Comparison of ENCODE assay signal across 19 cellular contexts in the genomic region with DNA sequence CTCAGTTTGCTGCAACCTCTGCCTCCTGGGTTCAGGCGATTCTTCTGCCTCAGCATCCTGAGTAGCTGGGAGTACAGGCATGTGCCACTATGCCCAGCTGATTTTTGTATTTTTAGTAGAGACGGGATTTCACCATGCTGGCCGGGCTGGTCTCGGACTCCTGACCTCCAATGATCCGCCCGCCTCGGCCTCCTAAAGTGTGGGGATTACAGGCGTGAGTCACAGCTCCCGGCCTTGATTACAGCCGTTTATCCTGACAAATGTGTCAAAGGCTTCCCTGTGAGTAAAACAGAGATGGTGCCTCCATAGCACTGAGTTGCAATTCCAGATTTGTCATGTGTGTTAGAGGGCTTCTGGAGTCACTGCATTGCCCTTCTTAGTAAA.
DNase-seq lines count a peak whose midpoint lies in the region; ATAC-seq, FAIRE-seq and TF ChIP-seq lines count a peak whose summit lies in the region.
"Had no signal": no experiment of that assay in that cellular context is flagged by ENCODE, and none has a peak within 500 bp of the region (broad histone marks: within the 10 kb centered on the region; RNA-seq: fewer than 3 reads in every experiment).

No MANE protein-coding gene starts in this region.

- TF ChIP-seq CTCF in right atrium auricular region (IDR thresholded peaks at IDR 0.05) (no peak), astrocyte (IDR thresholded peaks at IDR 0.05; ENCODE audit: insufficient read depth, low read depth, low read length) (no peak), tibial artery (IDR thresholded peaks at IDR 0.05) (no peak)

- no peaks in the 10 kb centered on the region for H3K27me3 ChIP-seq in right atrium auricular region
- H3K27me3 ChIP-seq in astrocyte (ENCODE audit: insufficient read depth, low read length), result no peaks in the 10 kb centered on the region
- no peaks in the 10 kb centered on the region for H3K27me3 ChIP-seq in tibial artery
- H3K27me3 ChIP-seq: uterus had no signal

- H3K36me3 Mint-ChIP-seq in astrocyte (ENCODE audit: low read depth, unreplicated experiment), result no peaks in the 10 kb centered on the region

- H3K36me3 ChIP-seq in right atrium auricular region (no peaks in the 10 kb centered on the region), astrocyte (ENCODE audit: insufficient read depth, low read length) (no peaks in the 10 kb centered on the region), tibial artery (no peaks in the 10 kb centered on the region)
- H3K36me3 ChIP-seq: uterus had no signal

- H3K4me1 ChIP-seq in right atrium auricular region, result peaks cover 0 to 31% of the 10 kb centered on the region in 2 donors
- peaks cover 13% of the 10 kb centered on the region for H3K4me1 ChIP-seq in astrocyte (ENCODE audit: insufficient read depth, low read length)
- peaks cover 0 to 7% (median 1%) of the 10 kb centered on the region in 4 donors for H3K4me1 ChIP-seq in tibial artery
- H3K4me1 ChIP-seq: uterus had no signal

- H3K9me3 Mint-ChIP-seq in astrocyte (ENCODE audit: unreplicated experiment), result no peaks in the 10 kb centered on the region
- H3K9me3 Mint-ChIP-seq: activated CD4-positive, alpha-beta T cell treated with anti-CD3 and anti-CD28 coated beads, Interleukin-2, amount 10 ng/mL, durations not matched to agents 24 days and 14 days; activated naive CD8-positive, alpha-beta T cell treated with anti-CD3 and anti-CD28 coated beads, Interleukin-2, amount 50 U/mL, for 24 hours had no signal

- H2AFZ ChIP-seq in astrocyte (ENCODE audit: low read depth, low read length), result no peak overlapping the region

- DNase-seq in right atrium auricular region (ENCODE audit: low spot score), result no peak
- DNase-seq in Right ventricle myocardium superior, result no peak
- peak; percentile 71 for DNase-seq in astrocyte (ENCODE audit: low read depth)
- peak in 1 of 2 donors; percentile 41 for DNase-seq in left colon
- DNase-seq in tibial artery, result peak; percentile 51 to 76
- no peak for DNase-seq in activated gamma-delta T cell (lab: John Stamatoyannopoulos, UW)
- DNase-seq: activated CD4-positive, alpha-beta T cell treated with anti-CD3 and anti-CD28 coated beads, Interleukin-2, amount 10 ng/mL, durations not matched to agents 24 days and 14 days; activated naive CD8-positive, alpha-beta T cell treated with anti-CD3 and anti-CD28 coated beads, Interleukin-2, amount 50 U/mL, for 24 hours; glutamatergic neuron; NCI-H1105 treated with DMSO at 0.1 percent for 48 hours; NCI-H2171; SIG-M5; stimulated activated naive CD4-positive, alpha-beta T cell treated with Interleukin-2 at 50 U/mL for 16 hours; uterus had no signal

- H3K4me2 ChIP-seq in astrocyte (ENCODE audit: low read length), result peak overlapping the region; percentile 23

- FAIRE-seq in astrocyte (lab: Jason Lieb, UNC), result no peak
- FAIRE-seq: G401.6, GM12891, islet of Langerhans had no signal

- H3K4me3 ChIP-seq in right atrium auricular region (peak overlapping the region in 1 of 2 donors; percentile 13), astrocyte (ENCODE audit: insufficient read depth, low read depth, low read length) (no peak overlapping the region), tibial artery (no peak overlapping the region)
- H3K4me3 ChIP-seq: uterus had no signal

- H3K4me3 Mint-ChIP-seq in astrocyte (ENCODE audit: unreplicated experiment), result no peak overlapping the region
- H3K4me3 Mint-ChIP-seq: activated CD4-positive, alpha-beta T cell treated with anti-CD3 and anti-CD28 coated beads, Interleukin-2, amount 10 ng/mL, durations not matched to agents 24 days and 14 days; activated naive CD8-positive, alpha-beta T cell treated with anti-CD3 and anti-CD28 coated beads, Interleukin-2, amount 50 U/mL, for 24 hours had no signal

- ATAC-seq in Right ventricle myocardium superior (ENCODE audit: poor library complexity), result no peak
- ATAC-seq in left colon, result peak; percentile 86
- no peak for ATAC-seq in GM19351 (IDR thresholded peaks at IDR 0.05; ENCODE audit: unreplicated experiment)
- no peak for ATAC-seq in HG02798 (IDR thresholded peaks at IDR 0.05; ENCODE audit: poor library complexity, unreplicated experiment)

- H3K27ac ChIP-seq in right atrium auricular region, result peak overlapping the region; percentile 50 to 56
- no peak overlapping the region for H3K27ac ChIP-seq in astrocyte (ENCODE audit: low read depth, low read length)
- H3K27ac ChIP-seq in tibial artery, result no peak overlapping the region
- H3K27ac ChIP-seq: uterus had no signal

- no peaks in the 10 kb centered on the region for H3K27me3 Mint-ChIP-seq in astrocyte (ENCODE audit: low read depth, unreplicated experiment)
- H3K27me3 Mint-ChIP-seq: activated CD4-positive, alpha-beta T cell treated with anti-CD3 and anti-CD28 coated beads, Interleukin-2, amount 10 ng/mL, durations not matched to agents 24 days and 14 days; activated naive CD8-positive, alpha-beta T cell treated with anti-CD3 and anti-CD28 coated beads, Interleukin-2, amount 50 U/mL, for 24 hours had no signal

- H4K20me1 ChIP-seq in astrocyte (ENCODE audit: insufficient read depth, low read length), result peaks cover 38% of the 10 kb centered on the region

- H3K9me3 ChIP-seq in right atrium auricular region (no peaks in the 10 kb centered on the region), astrocyte (ENCODE audit: insufficient read depth, low read depth, low read length) (no peaks in the 10 kb centered on the region), tibial artery (no peaks in the 10 kb centered on the region)
- H3K9me3 ChIP-seq: uterus had no signal

- no peak overlapping the region for H3K27ac Mint-ChIP-seq in astrocyte (ENCODE audit: unreplicated experiment)
- H3K27ac Mint-ChIP-seq: activated CD4-positive, alpha-beta T cell treated with anti-CD3 and anti-CD28 coated beads, Interleukin-2, amount 10 ng/mL, durations not matched to agents 24 days and 14 days; activated naive CD8-positive, alpha-beta T cell treated with anti-CD3 and anti-CD28 coated beads, Interleukin-2, amount 50 U/mL, for 24 hours had no signal

- H3K4me1 Mint-ChIP-seq in astrocyte (ENCODE audit: low read depth, unreplicated experiment), result peaks cover 17% of the 10 kb centered on the region

- H3K9ac ChIP-seq in astrocyte (ENCODE audit: low read length), result no peak overlapping the region

- intact Hi-C loops in Right ventricle myocardium superior (cut with DNase I), result no loop called here
- intact Hi-C loops in left colon (cut with DNase I, micrococcal nuclease), result no loop called here
- intact Hi-C loops in tibial artery (cut with DNase I; ENCODE audit: low total_unique reads), result no loop called here

- no peaks in the 10 kb centered on the region for H3K79me2 ChIP-seq in astrocyte (ENCODE audit: insufficient read depth, low read length)

Comparison
In these comparisons a context has a peak if more than half of its experiments do, and no peak if none do; other contexts are left out.
1. DNase-seq: peak in astrocyte (single experiment) and tibial artery (2 of 2); none in right atrium auricular region (single experiment), Right ventricle myocardium superior (single experiment) and activated gamma-delta T cell (single experiment).
2. H3K27ac ChIP-seq: peak in right atrium auricular region (2 of 2); none in astrocyte (single experiment) and tibial artery (0 of 2).